33 cellular contexts compared by ENCODE assay signal in genomic region chr12:94555687-94556086, GRCh38.
"Had no signal": no experiment of that assay in that cellular context is flagged by ENCODE, and none has a peak within 500 bp of the region (broad histone marks: within the 10 kb centered on the region; RNA-seq: fewer than 3 reads in every experiment).

No MANE protein-coding gene starts in this region.

- H3K4me3 ChIP-seq: MG63 had no signal

- H3K36me3 ChIP-seq: MG63 had no signal

- H3K27ac ChIP-seq: KMS-11 had no signal

- H3K4me2 ChIP-seq: KMS-11 had no signal

- H3K27me3 ChIP-seq: MG63 had no signal

- H3K9ac ChIP-seq: KMS-11 had no signal

- DNase-seq: Karpas-422, Kasumi-1, KBM-7, KG1, MG63, MM.1S, MV-4-11, NCI-H1048, NCI-H1092, NCI-H1092 treated with DMSO at 0.1 percent for 48 hours, NCI-H1105, NCI-H1105 treated with DMSO at 0.1 percent for 48 hours, NCI-H1417 treated with DMSO at 0.1 percent for 48 hours, NCI-H1436, NCI-H1436 treated with DMSO at 0.1 percent for 48 hours, NCI-H146, NCI-H1694, NCI-H1694 treated with DMSO at 0.1 percent for 48 hours, NCI-H187, NCI-H187 treated with DMSO at 0.1 percent for 48 hours, NCI-H1930, NCI-H2029, NCI-H2029 treated with DMSO at 0.1 percent for 48 hours, NCI-H2081, NCI-H2081 treated with DMSO at 0.1 percent for 48 hours, NCI-H2107, NCI-H2171, NCI-H2171 treated with DMSO at 0.1 percent for 48 hours, NCI-H226, NCI-H345, NCI-H446, NCI-H446 treated with DMSO at 0.1 percent for 48 hours had no signal

- H3K9me3 ChIP-seq: MG63 had no signal
